Comparison of ENCODE assay signal across 1 cellular context in the genomic region with DNA sequence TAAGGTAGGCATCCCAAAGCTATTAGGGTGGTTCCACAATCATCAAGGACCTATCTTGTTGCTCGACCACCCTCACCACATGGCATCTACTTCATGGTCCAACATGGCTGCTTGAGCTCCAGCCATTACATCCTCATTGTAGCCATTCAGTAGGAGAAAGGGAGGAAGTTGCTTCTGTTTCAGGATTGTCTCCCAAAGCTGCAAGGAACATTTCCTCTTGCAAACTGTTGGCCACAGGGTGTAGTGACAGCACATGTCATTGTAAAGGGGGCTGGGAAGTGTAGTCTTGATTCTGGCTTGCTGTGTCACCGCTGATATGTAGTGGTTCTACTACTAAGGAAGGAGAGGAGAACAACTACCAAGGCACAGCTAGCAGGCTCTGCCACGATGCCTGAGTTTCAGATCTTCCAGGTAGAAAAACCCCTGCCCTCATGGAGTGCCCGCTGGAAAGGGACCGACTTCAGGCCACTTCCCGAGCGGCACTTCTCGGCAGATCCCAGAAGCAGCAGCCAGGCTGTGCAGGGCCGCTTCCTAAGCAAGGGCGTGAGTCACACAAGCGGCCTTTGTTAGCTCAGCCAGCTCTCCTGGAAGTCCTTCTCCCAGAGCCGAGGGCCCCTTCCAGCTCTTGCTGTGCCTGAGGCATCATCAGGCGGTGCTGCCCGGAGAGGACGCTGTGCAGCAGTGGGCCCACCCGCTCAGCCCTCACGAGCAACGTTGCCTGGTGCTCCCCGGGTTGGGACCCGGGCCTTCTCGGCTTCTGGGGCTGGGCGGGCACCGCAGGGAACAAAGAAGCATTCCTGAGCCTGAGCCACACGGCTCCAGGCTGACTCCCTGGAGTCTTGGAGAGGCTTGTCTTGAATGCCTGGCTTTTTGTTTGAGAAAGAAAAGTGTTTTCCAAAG.
A peak's percentile ranks its signal among the peaks of the same experiment; 100 is the strongest.
TF ChIP-seq lines count a peak whose summit lies in the region.

No MANE protein-coding gene starts in this region.

TF ChIP-seq in HepG2, 621 proteins besides CTCF, POLR2A, EP300 and RAD21 (continued from another document and continues in another):
- TF ChIP-seq PATZ1 (CRISPR knock-in tag; IDR thresholded peaks at IDR 0.05) = peak; percentile 51; the same call in 1 of the 2 replicates
- TF ChIP-seq CSRNP2 (CRISPR knock-in tag; conservative IDR thresholded peaks at IDR 0.05; ENCODE audit: low read depth) = no peak
- TF ChIP-seq ZNF280B (CRISPR knock-in tag; IDR thresholded peaks at IDR 0.05; ENCODE audit: borderline replicate concordance) = peak; percentile 46; the same call in 1 of the 2 replicates
- no peak for TF ChIP-seq ZNF44 (CRISPR knock-in tag; IDR thresholded peaks at IDR 0.05)
- TF ChIP-seq HNRNPUL1 (IDR thresholded peaks at IDR 0.05; ENCODE audit: low read depth, low read length) = no peak
- TF ChIP-seq, protein P1, sequence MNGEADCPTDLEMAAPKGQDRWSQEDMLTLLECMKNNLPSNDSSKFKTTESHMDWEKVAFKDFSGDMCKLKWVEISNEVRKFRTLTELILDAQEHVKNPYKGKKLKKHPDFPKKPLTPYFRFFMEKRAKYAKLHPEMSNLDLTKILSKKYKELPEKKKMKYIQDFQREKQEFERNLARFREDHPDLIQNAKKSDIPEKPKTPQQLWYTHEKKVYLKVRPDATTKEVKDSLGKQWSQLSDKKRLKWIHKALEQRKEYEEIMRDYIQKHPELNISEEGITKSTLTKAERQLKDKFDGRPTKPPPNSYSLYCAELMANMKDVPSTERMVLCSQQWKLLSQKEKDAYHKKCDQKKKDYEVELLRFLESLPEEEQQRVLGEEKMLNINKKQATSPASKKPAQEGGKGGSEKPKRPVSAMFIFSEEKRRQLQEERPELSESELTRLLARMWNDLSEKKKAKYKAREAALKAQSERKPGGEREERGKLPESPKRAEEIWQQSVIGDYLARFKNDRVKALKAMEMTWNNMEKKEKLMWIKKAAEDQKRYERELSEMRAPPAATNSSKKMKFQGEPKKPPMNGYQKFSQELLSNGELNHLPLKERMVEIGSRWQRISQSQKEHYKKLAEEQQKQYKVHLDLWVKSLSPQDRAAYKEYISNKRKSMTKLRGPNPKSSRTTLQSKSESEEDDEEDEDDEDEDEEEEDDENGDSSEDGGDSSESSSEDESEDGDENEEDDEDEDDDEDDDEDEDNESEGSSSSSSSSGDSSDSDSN (CRISPR knock-in tag; IDR thresholded peaks at IDR 0.05) = peak; percentile 99
- TF ChIP-seq STAT5B (CRISPR knock-in tag; IDR thresholded peaks at IDR 0.05) = no peak
- TF ChIP-seq ZMAT3 (CRISPR knock-in tag; conservative IDR thresholded peaks at IDR 0.05) = 0 out of 2 replicates have a peak, but pooled peaks have one; percentile 72
- TF ChIP-seq, protein P2, sequence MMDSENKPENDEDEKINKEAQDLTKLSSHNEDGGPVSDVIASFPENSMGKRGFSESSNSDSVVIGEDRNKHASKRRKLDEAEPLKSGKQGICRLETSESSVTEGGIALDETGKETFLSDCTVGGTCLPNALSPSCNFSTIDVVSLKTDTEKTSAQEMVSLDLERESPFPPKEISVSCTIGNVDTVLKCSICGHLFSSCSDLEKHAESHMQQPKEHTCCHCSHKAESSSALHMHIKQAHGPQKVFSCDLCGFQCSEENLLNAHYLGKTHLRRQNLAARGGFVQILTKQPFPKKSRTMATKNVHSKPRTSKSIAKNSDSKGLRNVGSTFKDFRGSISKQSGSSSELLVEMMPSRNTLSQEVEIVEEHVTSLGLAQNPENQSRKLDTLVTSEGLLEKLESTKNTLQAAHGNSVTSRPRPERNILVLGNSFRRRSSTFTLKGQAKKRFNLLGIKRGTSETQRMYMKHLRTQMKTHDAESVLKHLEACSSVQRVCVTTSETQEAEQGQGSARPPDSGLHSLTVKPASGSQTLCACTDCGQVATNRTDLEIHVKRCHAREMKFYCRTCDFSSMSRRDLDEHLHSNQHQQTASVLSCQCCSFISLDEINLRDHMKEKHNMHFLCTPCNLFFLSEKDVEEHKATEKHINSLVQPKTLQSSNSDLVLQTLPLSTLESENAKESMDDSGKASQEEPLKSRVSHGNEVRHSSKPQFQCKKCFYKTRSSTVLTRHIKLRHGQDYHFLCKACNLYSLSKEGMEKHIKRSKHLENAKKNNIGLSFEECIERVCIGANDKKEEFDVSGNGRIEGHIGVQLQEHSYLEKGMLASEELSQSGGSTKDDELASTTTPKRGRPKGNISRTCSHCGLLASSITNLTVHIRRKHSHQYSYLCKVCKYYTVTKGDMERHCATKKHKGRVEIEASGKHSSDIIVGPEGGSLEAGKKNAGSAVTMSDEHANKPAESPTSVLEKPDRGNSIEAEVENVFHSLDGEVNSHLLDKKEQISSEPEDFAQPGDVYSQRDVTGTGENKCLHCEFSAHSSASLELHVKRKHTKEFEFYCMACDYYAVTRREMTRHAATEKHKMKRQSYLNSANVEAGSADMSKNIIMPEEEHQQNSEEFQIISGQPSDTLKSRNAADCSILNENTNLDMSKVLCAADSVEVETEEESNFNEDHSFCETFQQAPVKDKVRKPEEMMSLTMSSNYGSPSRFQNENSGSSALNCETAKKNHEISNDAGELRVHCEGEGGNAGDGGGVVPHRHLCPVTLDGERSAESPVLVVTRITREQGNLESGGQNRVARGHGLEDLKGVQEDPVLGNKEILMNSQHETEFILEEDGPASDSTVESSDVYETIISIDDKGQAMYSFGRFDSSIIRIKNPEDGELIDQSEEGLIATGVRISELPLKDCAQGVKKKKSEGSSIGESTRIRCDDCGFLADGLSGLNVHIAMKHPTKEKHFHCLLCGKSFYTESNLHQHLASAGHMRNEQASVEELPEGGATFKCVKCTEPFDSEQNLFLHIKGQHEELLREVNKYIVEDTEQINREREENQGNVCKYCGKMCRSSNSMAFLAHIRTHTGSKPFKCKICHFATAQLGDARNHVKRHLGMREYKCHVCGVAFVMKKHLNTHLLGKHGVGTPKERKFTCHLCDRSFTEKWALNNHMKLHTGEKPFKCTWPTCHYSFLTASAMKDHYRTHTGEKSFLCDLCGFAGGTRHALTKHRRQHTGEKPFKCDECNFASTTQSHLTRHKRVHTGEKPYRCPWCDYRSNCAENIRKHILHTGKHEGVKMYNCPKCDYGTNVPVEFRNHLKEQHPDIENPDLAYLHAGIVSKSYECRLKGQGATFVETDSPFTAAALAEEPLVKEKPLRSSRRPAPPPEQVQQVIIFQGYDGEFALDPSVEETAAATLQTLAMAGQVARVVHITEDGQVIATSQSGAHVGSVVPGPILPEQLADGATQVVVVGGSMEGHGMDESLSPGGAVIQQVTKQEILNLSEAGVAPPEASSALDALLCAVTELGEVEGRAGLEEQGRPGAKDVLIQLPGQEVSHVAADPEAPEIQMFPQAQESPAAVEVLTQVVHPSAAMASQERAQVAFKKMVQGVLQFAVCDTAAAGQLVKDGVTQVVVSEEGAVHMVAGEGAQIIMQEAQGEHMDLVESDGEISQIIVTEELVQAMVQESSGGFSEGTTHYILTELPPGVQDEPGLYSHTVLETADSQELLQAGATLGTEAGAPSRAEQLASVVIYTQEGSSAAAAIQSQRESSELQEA (CRISPR knock-in tag; IDR thresholded peaks at IDR 0.05; ENCODE audit: not compliant biosample characterization) = no peak
- TF ChIP-seq ZFY (CRISPR knock-in tag; IDR thresholded peaks at IDR 0.05) = peak; percentile 88
- no peak for TF ChIP-seq MED1 (CRISPR knock-in tag; IDR thresholded peaks at IDR 0.05)
- no peak for TF ChIP-seq EHMT2 (IDR thresholded peaks at IDR 0.05; ENCODE audit: borderline replicate concordance, low read depth, low read length)
- TF ChIP-seq, protein P3, sequence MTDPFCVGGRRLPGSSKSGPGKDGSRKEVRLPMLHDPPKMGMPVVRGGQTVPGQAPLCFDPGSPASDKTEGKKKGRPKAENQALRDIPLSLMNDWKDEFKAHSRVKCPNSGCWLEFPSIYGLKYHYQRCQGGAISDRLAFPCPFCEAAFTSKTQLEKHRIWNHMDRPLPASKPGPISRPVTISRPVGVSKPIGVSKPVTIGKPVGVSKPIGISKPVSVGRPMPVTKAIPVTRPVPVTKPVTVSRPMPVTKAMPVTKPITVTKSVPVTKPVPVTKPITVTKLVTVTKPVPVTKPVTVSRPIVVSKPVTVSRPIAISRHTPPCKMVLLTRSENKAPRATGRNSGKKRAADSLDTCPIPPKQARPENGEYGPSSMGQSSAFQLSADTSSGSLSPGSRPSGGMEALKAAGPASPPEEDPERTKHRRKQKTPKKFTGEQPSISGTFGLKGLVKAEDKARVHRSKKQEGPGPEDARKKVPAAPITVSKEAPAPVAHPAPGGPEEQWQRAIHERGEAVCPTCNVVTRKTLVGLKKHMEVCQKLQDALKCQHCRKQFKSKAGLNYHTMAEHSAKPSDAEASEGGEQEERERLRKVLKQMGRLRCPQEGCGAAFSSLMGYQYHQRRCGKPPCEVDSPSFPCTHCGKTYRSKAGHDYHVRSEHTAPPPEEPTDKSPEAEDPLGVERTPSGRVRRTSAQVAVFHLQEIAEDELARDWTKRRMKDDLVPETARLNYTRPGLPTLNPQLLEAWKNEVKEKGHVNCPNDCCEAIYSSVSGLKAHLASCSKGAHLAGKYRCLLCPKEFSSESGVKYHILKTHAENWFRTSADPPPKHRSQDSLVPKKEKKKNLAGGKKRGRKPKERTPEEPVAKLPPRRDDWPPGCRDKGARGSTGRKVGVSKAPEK (CRISPR knock-in tag; IDR thresholded peaks at IDR 0.05; ENCODE audit: borderline replicate concordance) = no peak
- no peak for TF ChIP-seq RNF2 (conservative IDR thresholded peaks at IDR 0.05; ENCODE audit: low read depth)
- TF ChIP-seq SOX13 (IDR thresholded peaks at IDR 0.05) = no peak
- TF ChIP-seq SOX13 (CRISPR knock-in tag; conservative IDR thresholded peaks at IDR 0.05 in 1 of 2, IDR thresholded peaks at IDR 0.05 in 1 of 2) = peak in 1 of 2 experiments; percentile 40; a peak in 1 of 4 replicates
- TF ChIP-seq, protein P4, sequence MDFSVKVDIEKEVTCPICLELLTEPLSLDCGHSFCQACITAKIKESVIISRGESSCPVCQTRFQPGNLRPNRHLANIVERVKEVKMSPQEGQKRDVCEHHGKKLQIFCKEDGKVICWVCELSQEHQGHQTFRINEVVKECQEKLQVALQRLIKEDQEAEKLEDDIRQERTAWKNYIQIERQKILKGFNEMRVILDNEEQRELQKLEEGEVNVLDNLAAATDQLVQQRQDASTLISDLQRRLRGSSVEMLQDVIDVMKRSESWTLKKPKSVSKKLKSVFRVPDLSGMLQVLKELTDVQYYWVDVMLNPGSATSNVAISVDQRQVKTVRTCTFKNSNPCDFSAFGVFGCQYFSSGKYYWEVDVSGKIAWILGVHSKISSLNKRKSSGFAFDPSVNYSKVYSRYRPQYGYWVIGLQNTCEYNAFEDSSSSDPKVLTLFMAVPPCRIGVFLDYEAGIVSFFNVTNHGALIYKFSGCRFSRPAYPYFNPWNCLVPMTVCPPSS (IDR thresholded peaks at IDR 0.05) = no peak
- peak; percentile 74; the same call in 1 of the 2 replicates for TF ChIP-seq ZNF644 (CRISPR knock-in tag; IDR thresholded peaks at IDR 0.05; ENCODE audit: low read depth)
- TF ChIP-seq MAFF (IDR thresholded peaks at IDR 0.05; ENCODE audit: low read depth, low read length) = no peak
- TF ChIP-seq, protein P5, sequence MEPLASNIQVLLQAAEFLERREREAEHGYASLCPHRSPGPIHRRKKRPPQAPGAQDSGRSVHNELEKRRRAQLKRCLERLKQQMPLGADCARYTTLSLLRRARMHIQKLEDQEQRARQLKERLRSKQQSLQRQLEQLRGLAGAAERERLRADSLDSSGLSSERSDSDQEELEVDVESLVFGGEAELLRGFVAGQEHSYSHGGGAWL (CRISPR knock-in tag; IDR thresholded peaks at IDR 0.05) = peak; percentile 56
- no peak for TF ChIP-seq ZBTB26 (CRISPR knock-in tag; IDR thresholded peaks at IDR 0.05; ENCODE audit: borderline replicate concordance)
- TF ChIP-seq ZNF564 (CRISPR knock-in tag; IDR thresholded peaks at IDR 0.05) = no peak
- TF ChIP-seq ZSCAN21 (CRISPR knock-in tag; IDR thresholded peaks at IDR 0.05; ENCODE audit: borderline replicate concordance) = no peak
- TF ChIP-seq NBN (conservative IDR thresholded peaks at IDR 0.05) = no peak
- peak; percentile 38; the same call in 1 of the 2 replicates for TF ChIP-seq KLF11 (CRISPR knock-in tag; IDR thresholded peaks at IDR 0.05)
- no peak for TF ChIP-seq CREM (IDR thresholded peaks at IDR 0.05)
- TF ChIP-seq CREM (CRISPR knock-in tag; IDR thresholded peaks at IDR 0.05) = no peak
- TF ChIP-seq SNAPC2 (CRISPR knock-in tag; IDR thresholded peaks at IDR 0.05) = no peak
- no peak for TF ChIP-seq ZNF713 (CRISPR knock-in tag; IDR thresholded peaks at IDR 0.05)
- TF ChIP-seq NFE2L2 (IDR thresholded peaks at IDR 0.05; ENCODE audit: low read length) = no peak
